ENCODE assay signal across 8 cellular contexts in genomic region chr14:64337901-64338615, GRCh38. TPM values are rescaled to one million over a fixed set of nuclear protein-coding genes. Genes with fewer than 3 reads are reported as not detected.
DNase-seq lines count a peak whose midpoint lies in the region; ATAC-seq, FAIRE-seq and TF ChIP-seq lines count a peak whose summit lies in the region.

No MANE protein-coding gene starts in this region.

- H3K4ac ChIP-seq in H1 (replicated peaks; ENCODE audit: insufficient read length, low read depth, low read length), result no peak overlapping the region

- FAIRE-seq in H1 (lab: Jason Lieb, UNC), result no peak

- H3K9ac ChIP-seq in H1 (replicated peaks in 1 of 4; ENCODE audit: extremely low read depth in 1 of 4, low read depth in 3 of 4, low read length in 3 of 4), result peak overlapping the region; percentile 70 to 88 (median 80)

- peaks cover 6 to 14% (median 9%) of the 10 kb centered on the region in 4 experiments; a peak in 6 of 7 replicates for H3K4me1 ChIP-seq in H1 (replicated peaks in 1 of 4; ENCODE audit: control insufficient read depth in 3 of 4, insufficient read depth in 4 of 4, low read length in 3 of 4)

- CTCF ChIA-PET in H1 (lab: Charles Lee; ENCODE audit: partially characterized antibody), result interaction anchor here (0.6 to 9.4 kb wide), 8 partner anchors 33 to 356 kb away, joined by 3 to 56 read pairs (median 3); no protein-coding TSS in a partner anchor

- H2BK20ac ChIP-seq in H1 (ENCODE audit: low read length), result no peak overlapping the region

- peak in 1 of 2 experiments; percentile 6; a peak in 1 of 3 replicates for TF ChIP-seq POLR2A in H1 (IDR thresholded peaks at IDR 0.05; ENCODE audit: control extremely low read depth in 1 of 2, low read depth in 2 of 2, low read length in 2 of 2)

- TF ChIP-seq RAD21 in H1 (IDR thresholded peaks at IDR 0.05 in 1 of 2, conservative IDR thresholded peaks at IDR 0.05 in 1 of 2; ENCODE audit: low read depth in 2 of 2, low read length in 2 of 2), result peak in 1 of 2 experiments; percentile 7; a peak in 1 of 4 replicates

- H2BK12ac ChIP-seq in H1 (ENCODE audit: low read depth, low read length), result no peak overlapping the region

- H3K4me3 ChIP-seq in H1 (ENCODE audit: extremely low read depth in 1 of 4, insufficient read depth in 2 of 4, low read depth in 3 of 4, low read length in 4 of 4), result peak overlapping the region; percentile 69 to 93 (median 81)

- H3K56ac ChIP-seq in H1 (replicated peaks; ENCODE audit: insufficient read length, low read depth, low read length), result peak overlapping the region; percentile 43

- peaks cover 5% of the 10 kb centered on the region for H3K36me3 Mint-ChIP-seq in T-helper 1 cell treated with Interleukin-12 subunit alpha and Interleukin-12 subunit beta and Interleukin-4 antibody, amounts not matched to agents 30 μg/mL and 1 μg/mL, for 36 hours (ENCODE audit: low read depth)

- H4K8ac ChIP-seq in H1 (ENCODE audit: extremely low read depth, insufficient read depth, low read length), result peak overlapping the region; percentile 30

- no peaks in the 10 kb centered on the region for H3K9me3 ChIP-seq in H1 (ENCODE audit: insufficient read depth in 2 of 2, low read depth in 1 of 2, low read length in 1 of 2)

- peak overlapping the region; percentile 84 for H3K18ac ChIP-seq in H1 (ENCODE audit: extremely low read depth, low read length)

- TF ChIP-seq EP300 in H1 (IDR thresholded peaks at IDR 0.05; ENCODE audit: borderline replicate concordance in 1 of 2, low read depth in 2 of 2, low read length in 2 of 2), result no peak

- 0 out of 2 replicates have a peak overlapping the region, but pooled peaks have one; percentile 42 for H2AK5ac ChIP-seq in H1 (ENCODE audit: low read depth, low read length)

- H2BK5ac ChIP-seq in H1 (ENCODE audit: low read depth, low read length), result peak overlapping the region; percentile 50; the same call in 1 of the 2 replicates

- H3K27me3 ChIP-seq in H1 (replicated peaks in 1 of 4; ENCODE audit: control insufficient read depth in 3 of 4, extremely low read depth in 1 of 4, insufficient read depth in 3 of 4, low read length in 3 of 4), result no peaks in the 10 kb centered on the region

- peak; percentile 28 for TF ChIP-seq CTCF in C4-2B (conservative IDR thresholded peaks at IDR 0.05)
- TF ChIP-seq CTCF in H1 (IDR thresholded peaks at IDR 0.05; ENCODE audit: control extremely low read depth in 1 of 3, insufficient read depth in 1 of 3, low read depth in 1 of 3, low read length in 3 of 3), result no peak

- peak overlapping the region; percentile 36; the same call in 1 of the 2 replicates for H2BK15ac ChIP-seq in H1 (ENCODE audit: low read length)

- peak overlapping the region; percentile 94 for H3K27ac Mint-ChIP-seq in T-helper 1 cell treated with Interleukin-12 subunit alpha and Interleukin-12 subunit beta and Interleukin-4 antibody, amounts not matched to agents 30 μg/mL and 1 μg/mL, for 36 hours
- H3K27ac Mint-ChIP-seq in stimulated activated naive CD8-positive, alpha-beta T cell treated with anti-CD3 and anti-CD28 coated beads, Interleukin-15, amount 100 ng/mL, for 72 hours, result peak overlapping the region; percentile 69 to 97

- H3K27me3 Mint-ChIP-seq in T-helper 1 cell treated with Interleukin-12 subunit alpha and Interleukin-12 subunit beta and Interleukin-4 antibody, amounts not matched to agents 30 μg/mL and 1 μg/mL, for 36 hours (ENCODE audit: low read depth), result no peaks in the 10 kb centered on the region
- H3K27me3 Mint-ChIP-seq in stimulated activated naive CD8-positive, alpha-beta T cell treated with anti-CD3 and anti-CD28 coated beads, Interleukin-15, amount 100 ng/mL, for 72 hours, result no peaks in the 10 kb centered on the region

- no peaks in the 10 kb centered on the region for H3K36me3 ChIP-seq in H1 (ENCODE audit: control insufficient read depth in 2 of 4, insufficient read depth in 4 of 4, low read length in 3 of 4)

- DNase-seq in NCI-H146 (lab: John Stamatoyannopoulos, UW) (peak; percentile 77), H1 (ENCODE audit: low read depth in 1 of 2, low spot score in 2 of 2) (peak; percentile 19 to 88), medulla oblongata (ENCODE audit: extremely low spot score) (peak; percentile 60)
- peak; percentile 74 to 83 for DNase-seq in stimulated activated naive CD8-positive, alpha-beta T cell treated with anti-CD3 and anti-CD28 coated beads, Interleukin-15, amount 100 ng/mL, for 72 hours

- peaks cover 14% of the 10 kb centered on the region for H3K23me2 ChIP-seq in H1 (ENCODE audit: low read depth, low read length)

- ATAC-seq in GM18517 (IDR thresholded peaks at IDR 0.05; ENCODE audit: unreplicated experiment) (peak; percentile 39), HG02970 (IDR thresholded peaks at IDR 0.05; ENCODE audit: low FRiP score, unreplicated experiment) (peak; percentile 53)
- peak; percentile 88 for ATAC-seq in stimulated activated naive CD8-positive, alpha-beta T cell treated with anti-CD3 and anti-CD28 coated beads, Interleukin-15, amount 100 ng/mL, for 72 hours

- H3K79me2 ChIP-seq in H1 (ENCODE audit: control insufficient read depth in 1 of 2, insufficient read depth in 2 of 2, low read length in 2 of 2), result peaks cover 0 to 8% of the 10 kb centered on the region in 2 experiments; a peak in 2 of 4 replicates

- no peak overlapping the region for H2BK120ac ChIP-seq in H1 (replicated peaks; ENCODE audit: low read depth, low read length)

- peak overlapping the region; percentile 75 for H4K5ac ChIP-seq in H1 (ENCODE audit: insufficient read length, low read depth, low read length)

- no peak overlapping the region for H2AFZ ChIP-seq in H1 (ENCODE audit: low read length)

- H3K4me1 Mint-ChIP-seq in T-helper 1 cell treated with Interleukin-12 subunit alpha and Interleukin-12 subunit beta and Interleukin-4 antibody, amounts not matched to agents 30 μg/mL and 1 μg/mL, for 36 hours (ENCODE audit: low read depth), result peaks cover 26% of the 10 kb centered on the region
- peaks cover 21% of the 10 kb centered on the region for H3K4me1 Mint-ChIP-seq in stimulated activated naive CD8-positive, alpha-beta T cell treated with anti-CD3 and anti-CD28 coated beads, Interleukin-15, amount 100 ng/mL, for 72 hours

- H3K9me3 Mint-ChIP-seq in T-helper 1 cell treated with Interleukin-12 subunit alpha and Interleukin-12 subunit beta and Interleukin-4 antibody, amounts not matched to agents 30 μg/mL and 1 μg/mL, for 36 hours, result peaks cover 9% of the 10 kb centered on the region
- peaks cover 8 to 12% of the 10 kb centered on the region in 2 donors for H3K9me3 Mint-ChIP-seq in stimulated activated naive CD8-positive, alpha-beta T cell treated with anti-CD3 and anti-CD28 coated beads, Interleukin-15, amount 100 ng/mL, for 72 hours

- H4K20me1 ChIP-seq in H1 (replicated peaks in 1 of 2; ENCODE audit: control insufficient read depth in 1 of 2, insufficient read depth in 2 of 2, low read length in 2 of 2), result no peaks in the 10 kb centered on the region

- H3K23ac ChIP-seq in H1 (ENCODE audit: insufficient read length), result no peak overlapping the region

- WGBS in H1 (ENCODE audit: extremely low coverage in 1 of 2, insufficient coverage in 1 of 2, insufficient read length in 1 of 2, insufficient replicate concordance in 2 of 2, low coverage in 1 of 2, low lambda C conversion rate in 2 of 2, missing lambda C conversion rate in 1 of 2), 2 experiments, result 1% methylated on average over 36 of the region's 48 CpGs; no CpG with 5 or more reads in 1 of the 2 experiments

- no peak overlapping the region for H3K14ac ChIP-seq in H1 (ENCODE audit: insufficient read length)

- peak overlapping the region; percentile 90 for H3K4me3 Mint-ChIP-seq in T-helper 1 cell treated with Interleukin-12 subunit alpha and Interleukin-12 subunit beta and Interleukin-4 antibody, amounts not matched to agents 30 μg/mL and 1 μg/mL, for 36 hours
- peak overlapping the region; percentile 84 to 98 for H3K4me3 Mint-ChIP-seq in stimulated activated naive CD8-positive, alpha-beta T cell treated with anti-CD3 and anti-CD28 coated beads, Interleukin-15, amount 100 ng/mL, for 72 hours

- H4K91ac ChIP-seq in H1 (replicated peaks; ENCODE audit: insufficient read length, low read length), result no peak overlapping the region

- H3K27ac ChIP-seq in C4-2B (peak overlapping the region; percentile 88), H1 (ENCODE audit: low read depth, low read length) (peak overlapping the region; percentile 79)

- POLR2A ChIA-PET in H1 (lab: Charles Lee; ENCODE audit: partially characterized antibody), result interaction anchor here (0.8 to 5.7 kb wide), 13 partner anchors 9 to 366 kb away, joined by 3 to 30 read pairs (median 6); partner anchors contain the start of genes AKAP5, MTHFD1, PLEKHG3 and ZBTB1

- H3K79me1 ChIP-seq in H1 (ENCODE audit: low read depth, low read length), result no peaks in the 10 kb centered on the region

- peak overlapping the region; percentile 75 to 93 for H3K4me2 ChIP-seq in H1 (ENCODE audit: insufficient read depth in 1 of 2, low read depth in 2 of 2, low read length in 2 of 2)

TF ChIP-seq in H1, 55 proteins besides CTCF, POLR2A, EP300 and RAD21 (continues in another document):
- no peak for TF ChIP-seq TCF12 (IDR thresholded peaks at IDR 0.05; ENCODE audit: low read depth, low read length)
- 0 out of 2 replicates have a peak, but pooled peaks have one; percentile 35 for TF ChIP-seq KDM5A (IDR thresholded peaks at IDR 0.05; ENCODE audit: low read length)
- peak; percentile 93 for TF ChIP-seq SAP30 (IDR thresholded peaks at IDR 0.05; ENCODE audit: insufficient read depth, insufficient replicate concordance, low read length)
- TF ChIP-seq SP1 (IDR thresholded peaks at IDR 0.05; ENCODE audit: low read depth, low read length), result no peak

RNA-seq across cellular contexts. Expression of gene ESR2, which starts 43.9 kb away (rescaled TPM):
- 0.19 and 0.52 TPM in 2 replicates for total RNA-seq in H1 (2021; fragmentation: NEBNext Ultra II Directional; extraction: Animal tissue kit (Norgen Biotek cat#: 25700))
- polyA plus RNA-seq in H1 (2011; rRNA removed), result 0.22 and 0.23 TPM in 2 replicates
- polyA plus RNA-seq in H1 (2011; cell fraction: cytosol; rRNA removed), result 0.28 TPM
- 0.73 TPM for polyA plus RNA-seq in H1 (2011; cell fraction: nucleus; rRNA removed)
- polyA plus RNA-seq in H1 (2012, experiment 1 of 2), result 0.29 to 0.70 TPM (median 0.44 TPM) in 4 replicates
- 0.05 TPM for polyA plus RNA-seq in H1 (2012, experiment 2 of 2)
- polyA plus RNA-seq in H1 (2013, experiment 1 of 2), result 0.10 TPM
- polyA plus RNA-seq in H1 (2013, experiment 2 of 2), result 0.13 TPM
- 0.91 and 1.0 TPM in 2 replicates for polyA minus RNA-seq in H1 (2011; rRNA and poly(A)+ RNA removed)
- not detected for polyA minus RNA-seq in H1 (2011; cell fraction: cytosol; rRNA and poly(A)+ RNA removed)
- polyA minus RNA-seq in H1 (2011; cell fraction: nucleus; rRNA and poly(A)+ RNA removed), result 2.9 TPM

RNA-seq across cellular contexts. Expression of gene MTHFD1, which starts 50.1 kb away (rescaled TPM):
- 302 and 332 TPM in 2 replicates for total RNA-seq in H1 (2021; fragmentation: NEBNext Ultra II Directional; extraction: Animal tissue kit (Norgen Biotek cat#: 25700))
- 79.1 and 79.7 TPM in 2 replicates for polyA plus RNA-seq in H1 (2011; rRNA removed)
- 102 TPM for polyA plus RNA-seq in H1 (2011; cell fraction: cytosol; rRNA removed)
- 171 TPM for polyA plus RNA-seq in H1 (2011; cell fraction: nucleus; rRNA removed)
- 249 to 322 TPM (median 270 TPM) in 4 replicates for polyA plus RNA-seq in H1 (2012, experiment 1 of 2)
- 36.5 TPM for polyA plus RNA-seq in H1 (2012, experiment 2 of 2)
- 246 TPM for polyA plus RNA-seq in H1 (2013, experiment 1 of 2)
- 235 TPM for polyA plus RNA-seq in H1 (2013, experiment 2 of 2)
- 186 and 204 TPM in 2 replicates for polyA minus RNA-seq in H1 (2011; rRNA and poly(A)+ RNA removed)
- 193 TPM for polyA minus RNA-seq in H1 (2011; cell fraction: cytosol; rRNA and poly(A)+ RNA removed)
- polyA minus RNA-seq in H1 (2011; cell fraction: nucleus; rRNA and poly(A)+ RNA removed), result 174 TPM

Comparison
In these comparisons a context has a peak if more than half of its experiments do, and no peak if none do; other contexts are left out.
1. Peak in every context shown above with its lines: DNase-seq, ATAC-seq, H3K4me3 ChIP-seq and H3K27ac ChIP-seq.